ENCODE assay signal across 11 cellular contexts in genomic region chr10:44383749-44384600, GRCh38. TPM values are rescaled to one million over a fixed set of nuclear protein-coding genes. Genes with fewer than 3 reads are reported as not detected.
A peak's percentile ranks its signal among the peaks of the same experiment; 100 is the strongest.
DNase-seq lines count a peak whose midpoint lies in the region; TF ChIP-seq lines count a peak whose summit lies in the region.
"Had no signal": no experiment of that assay in that cellular context is flagged by ENCODE, and none has a peak within 500 bp of the region (broad histone marks: within the 10 kb centered on the region; RNA-seq: fewer than 3 reads in every experiment).

No MANE protein-coding gene starts in this region.

- H3K4me2 ChIP-seq in GM23248 (ENCODE audit: unreplicated experiment) (peak overlapping the region; percentile 97), smooth muscle cell (peak overlapping the region; percentile 96)

- 1 to 2% methylated on average over 43 to 59 of the region's 63 CpGs for WGBS in GM23248 (ENCODE audit: low coverage in 1 of 2, low lambda C conversion rate in 2 of 2, missing lambda C conversion rate in 2 of 2), 2 experiments
- 4% methylated on average over 49 of the region's 63 CpGs for WGBS in smooth muscle cell (ENCODE audit: low lambda C conversion rate)

- H3K27ac ChIP-seq in GM23248, result peak overlapping the region; percentile 45
- H3K27ac ChIP-seq in brain microvascular endothelial cell, result no peak overlapping the region
- no peak overlapping the region for H3K27ac ChIP-seq in smooth muscle cell (ENCODE audit: low read depth)

- TF ChIP-seq CTCF in brain microvascular endothelial cell (IDR thresholded peaks at IDR 0.05; ENCODE audit: low read depth, low read length, missing control alignments), result no peak
- TF ChIP-seq CTCF in smooth muscle cell (IDR thresholded peaks at IDR 0.05; ENCODE audit: borderline replicate concordance, insufficient read depth, poor library complexity, severe bottlenecking), result no peak

- H3F3A ChIP-seq in GM23248 (ENCODE audit: insufficient read depth) (peaks cover 17% of the 10 kb centered on the region; the same call in 1 of the 2 replicates), smooth muscle cell (ENCODE audit: low read depth) (no peaks in the 10 kb centered on the region)

- no peaks in the 10 kb centered on the region for H3K9me2 ChIP-seq in GM23248 (ENCODE audit: insufficient read depth)

- peak overlapping the region; percentile 80 for H2AFZ ChIP-seq in GM23248
- H2AFZ ChIP-seq in smooth muscle cell (ENCODE audit: low read depth), result peak overlapping the region; percentile 74

- H4K20me1 ChIP-seq in GM23248 (ENCODE audit: insufficient read depth), result no peaks in the 10 kb centered on the region
- H4K20me1 ChIP-seq in smooth muscle cell (ENCODE audit: low read depth), result peaks cover 14% of the 10 kb centered on the region

- peaks cover 62% of the 10 kb centered on the region for H3K79me2 ChIP-seq in GM23248 (ENCODE audit: insufficient read depth)
- peaks cover 3% of the 10 kb centered on the region for H3K79me2 ChIP-seq in smooth muscle cell (ENCODE audit: low read depth)

- H3K9ac ChIP-seq in GM23248 (peak overlapping the region; percentile 80), smooth muscle cell (ENCODE audit: low read depth) (no peak overlapping the region)

- H3K9me3 ChIP-seq in GM23248 (ENCODE audit: low read depth), result no peaks in the 10 kb centered on the region
- H3K9me3 ChIP-seq in smooth muscle cell (replicated peaks; ENCODE audit: low read depth), result no peaks in the 10 kb centered on the region
- H3K9me3 ChIP-seq: adrenal gland had no signal

- in situ Hi-C loops in GM23248 (cut with MboI), result loop anchor here (5.0 to 10.0 kb wide), 4 partner anchors 199 to 712 kb away; no protein-coding TSS in a partner anchor
- in situ Hi-C loops in brain microvascular endothelial cell (cut with HindIII; ENCODE audit: low pct_ligation_motif_present, low sequenced_read_pairs), result no loop called here

- DNase-seq in GM23248 (peak; percentile 79), brain microvascular endothelial cell (peak; percentile 9), islet precursor cell (peak; percentile 76), smooth muscle cell (lab: John Stamatoyannopoulos, UW; ENCODE audit: unreplicated experiment) (no peak), COLO829 (ENCODE audit: low spot score) (no peak), NCI-H2081 treated with DMSO at 0.1 percent for 48 hours (lab: John Stamatoyannopoulos, UW) (no peak), NCI-H1694 (lab: John Stamatoyannopoulos, UW) (no peak), NCI-H345 (lab: John Stamatoyannopoulos, UW) (no peak)
- DNase-seq: stimulated activated CD4-positive, alpha-beta T cell treated with anti-CD3 and anti-CD28 coated beads, Interleukin-4, amount 100 ng/mL, for 24 hours had no signal

- H3K27me3 ChIP-seq in GM23248 (replicated peaks; ENCODE audit: insufficient read depth) (no peaks in the 10 kb centered on the region), brain microvascular endothelial cell (replicated peaks) (no peaks in the 10 kb centered on the region), smooth muscle cell (ENCODE audit: low read depth) (peaks cover 41% of the 10 kb centered on the region)

- H3K36me3 ChIP-seq in GM23248 (ENCODE audit: low read depth), result 0 out of 2 replicates have a peak, but pooled peaks cover 11% of the 10 kb centered on the region
- H3K36me3 ChIP-seq in brain microvascular endothelial cell (replicated peaks), result no peaks in the 10 kb centered on the region
- no peaks in the 10 kb centered on the region for H3K36me3 ChIP-seq in smooth muscle cell (ENCODE audit: low read depth)
- H3K36me3 ChIP-seq: adrenal gland had no signal

- H3K4me3 ChIP-seq in GM23248 (peak overlapping the region; percentile 83), brain microvascular endothelial cell (ENCODE audit: low read depth, low read length) (peak overlapping the region; percentile 56), smooth muscle cell (peak overlapping the region; percentile 53)

- peaks cover 9% of the 10 kb centered on the region for H3K4me1 ChIP-seq in GM23248 (ENCODE audit: insufficient read depth)
- peaks cover 35% of the 10 kb centered on the region for H3K4me1 ChIP-seq in smooth muscle cell (ENCODE audit: low read depth)

RNA-seq across cellular contexts. Expression of gene CXCL12, which starts 0.9 kb away (rescaled TPM):
- 341 and 364 TPM in 2 replicates for total RNA-seq in GM23248 (2014; rRNA removed; shearing (Covaris generic))
- polyA plus RNA-seq in GM23248 (2016; fragmentation: Nextera tagmentation; extraction: Ambion mirVana) (609 and 636 TPM in 2 replicates), smooth muscle cell (10.9 and 14.3 TPM in 2 replicates)
- total RNA-seq in smooth muscle cell, result 37.0 and 52.0 TPM in 2 replicates
- total RNA-seq: OCI-LY7 had no signal

Comparison
In these comparisons a context has a peak if more than half of its experiments do, and no peak if none do; other contexts are left out.
1. DNase-seq: peak in GM23248 (single experiment), brain microvascular endothelial cell (single experiment) and islet precursor cell (single experiment); none in smooth muscle cell (single experiment), COLO829 (single experiment), NCI-H2081 treated with DMSO at 0.1 percent for 48 hours (single experiment), NCI-H1694 (single experiment) and NCI-H345 (single experiment).
2. Peak in every context shown above with its lines, with median percentiles within 50 percentile points of each other: H3K4me3 ChIP-seq.